ENCODE assay signal across 3 cellular contexts in the genomic region with DNA sequence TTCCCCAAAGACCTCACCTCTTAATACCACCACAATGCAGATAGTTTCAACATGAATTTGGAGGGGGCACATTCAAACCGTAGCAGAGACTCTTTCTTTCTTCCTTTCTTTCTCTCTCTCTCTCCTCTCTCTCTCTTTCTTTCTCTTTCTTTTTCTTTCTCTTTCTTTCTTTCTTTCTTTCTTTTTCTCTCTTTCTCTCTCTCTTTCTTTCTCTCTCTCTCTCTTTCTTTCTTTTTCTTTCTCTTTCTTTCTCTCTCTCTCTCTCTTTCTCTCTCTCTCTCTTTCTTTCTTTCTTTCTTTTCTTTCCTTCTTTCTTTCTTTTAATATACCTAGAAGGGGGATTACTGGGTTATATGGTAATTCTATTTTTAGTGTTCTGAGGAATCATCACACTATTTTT. TPM values are rescaled to one million over a fixed set of nuclear protein-coding genes. Genes with fewer than 3 reads are reported as not detected.
"Had no signal": no experiment of that assay in that cellular context is flagged by ENCODE, and none has a peak within 500 bp of the region (broad histone marks: within the 10 kb centered on the region; RNA-seq: fewer than 3 reads in every experiment).

No MANE protein-coding gene starts in this region.

RNA-seq across cellular contexts. Expression of gene KLRB1, which starts 11.2 kb away (rescaled TPM):
- total RNA-seq: astrocyte, Right ventricle myocardium superior, SJCRH30 had no signal
